Comparison of ENCODE assay signal across 34 cellular contexts in the genomic region with DNA sequence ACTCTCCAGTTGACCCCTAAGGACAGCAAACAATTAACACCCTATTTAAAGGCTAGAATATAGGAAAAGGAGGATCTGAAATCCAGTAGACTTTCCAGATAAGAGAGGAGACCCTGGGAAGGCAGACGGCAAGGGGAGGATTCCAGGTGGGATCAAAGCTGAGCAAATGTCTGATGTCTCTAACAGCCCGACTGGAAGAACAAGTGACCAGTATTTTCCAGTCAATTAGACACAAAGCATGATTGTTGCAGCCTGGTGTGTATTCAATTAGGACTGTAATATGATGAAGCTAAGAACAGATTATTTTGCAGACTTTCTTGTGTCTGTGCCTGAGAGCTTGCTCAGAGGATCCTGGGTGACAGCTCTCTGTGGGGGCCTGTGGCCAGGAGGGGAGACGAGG.
DNase-seq lines count a peak whose midpoint lies in the region; ATAC-seq, FAIRE-seq and TF ChIP-seq lines count a peak whose summit lies in the region.
"Had no signal": no experiment of that assay in that cellular context is flagged by ENCODE, and none has a peak within 500 bp of the region (broad histone marks: within the 10 kb centered on the region; RNA-seq: fewer than 3 reads in every experiment).

No MANE protein-coding gene starts in this region.

- H3K36me3 ChIP-seq in HepG2 (replicated peaks in 1 of 2; ENCODE audit: control insufficient read depth in 1 of 2, insufficient read depth in 2 of 2, low read length in 2 of 2) (no peaks in the 10 kb centered on the region), right lobe of liver (no peaks in the 10 kb centered on the region), PC-3 (ENCODE audit: low read depth, low read length) (no peaks in the 10 kb centered on the region)
- no peaks in the 10 kb centered on the region for H3K36me3 ChIP-seq in CD4-positive, alpha-beta memory T cell (ENCODE audit: insufficient read depth, low read length)
- H3K36me3 ChIP-seq: breast epithelium, heart right ventricle, lower lobe of right lung, uterus had no signal

- POLR2A ChIA-PET in HepG2 (lab: Yijun Ruan, JAX) (no interaction called here), PC-3 (lab: Charles Lee; ENCODE audit: unreplicated experiment) (no interaction called here)
- POLR2A ChIA-PET in CD4-positive, alpha-beta memory T cell (lab: Charles Lee; ENCODE audit: partially characterized antibody), result no interaction called here
- POLR2A ChIA-PET in naive thymus-derived CD8-positive, alpha-beta T cell (lab: Charles Lee), result no interaction called here

- H3K79me2 ChIP-seq in HepG2 (ENCODE audit: insufficient read depth, low read length), result no peaks in the 10 kb centered on the region
- H3K79me2 ChIP-seq in PC-3 (ENCODE audit: low read length), result no peaks in the 10 kb centered on the region
- H3K79me2 ChIP-seq: parathyroid adenoma had no signal

- H3K4me1 ChIP-seq in HepG2 (ENCODE audit: insufficient read depth, low read length) (no peaks in the 10 kb centered on the region), right lobe of liver (no peaks in the 10 kb centered on the region), PC-3 (ENCODE audit: insufficient read depth, low read length) (peaks cover 5% of the 10 kb centered on the region; the same call in 1 of the 2 replicates)
- H3K4me1 ChIP-seq in CD4-positive, alpha-beta memory T cell (ENCODE audit: insufficient read depth, low read length), result no peaks in the 10 kb centered on the region
- H3K4me1 ChIP-seq: breast epithelium, heart right ventricle, lower lobe of right lung, parathyroid adenoma, uterus had no signal

- H3K9me2 ChIP-seq in PC-3 (replicated peaks; ENCODE audit: low read length), result no peaks in the 10 kb centered on the region

- H3K9me3 ChIP-seq in HepG2 (ENCODE audit: low read length) (no peaks in the 10 kb centered on the region), right lobe of liver (no peaks in the 10 kb centered on the region), PC-3 (ENCODE audit: low read length) (no peaks in the 10 kb centered on the region)
- H3K9me3 ChIP-seq in CD4-positive, alpha-beta memory T cell (ENCODE audit: control insufficient read depth in 1 of 2, low read length in 2 of 2), result no peaks in the 10 kb centered on the region
- H3K9me3 ChIP-seq: breast epithelium, lower lobe of right lung, mucosa of descending colon, uterus had no signal

- WGBS in HepG2 (ENCODE audit: low lambda C conversion rate), result 0% methylated on average over 3 of the region's 3 CpGs
- WGBS in right lobe of liver (ENCODE audit: insufficient coverage, low coverage, low lambda C conversion rate, missing lambda C conversion rate), result 71% methylated on average over 1 of the region's 3 CpGs

- ATAC-seq in HepG2 (no peak; the same call in 1 of the 3 replicates), right lobe of liver (no peak), PC-3 (no peak), GM18907 (IDR thresholded peaks at IDR 0.05; ENCODE audit: unreplicated experiment) (no peak)
- no peak for ATAC-seq in naive thymus-derived CD8-positive, alpha-beta T cell
- ATAC-seq: heart right ventricle; lower lobe of right lung; mucosa of descending colon; right cardiac atrium; stimulated activated naive CD8-positive, alpha-beta T cell treated with anti-CD3 and anti-CD28 coated beads, Interleukin-15, amount 100 ng/mL, for 72 hours had no signal

- no peak for TF ChIP-seq EP300 in HepG2 (IDR thresholded peaks at IDR 0.05; ENCODE audit: low read depth in 2 of 2, low read length in 2 of 2)
- no peak for TF ChIP-seq EP300 in HepG2 (CRISPR knock-in tag; IDR thresholded peaks at IDR 0.05; ENCODE audit: borderline replicate concordance)

- H4K20me1 ChIP-seq in HepG2 (ENCODE audit: insufficient read depth, low read length) (no peaks in the 10 kb centered on the region), PC-3 (ENCODE audit: low read length) (no peaks in the 10 kb centered on the region)

- peak overlapping the region; percentile 34 for H3K4me2 ChIP-seq in HepG2 (ENCODE audit: low read depth, low read length)
- peak overlapping the region; percentile 64 for H3K4me2 ChIP-seq in PC-3 (ENCODE audit: low read length)

- no peak overlapping the region for H3K27ac Mint-ChIP-seq in CD4-positive, alpha-beta memory T cell
- no peak overlapping the region for H3K27ac Mint-ChIP-seq in naive thymus-derived CD8-positive, alpha-beta T cell
- H3K27ac Mint-ChIP-seq: activated T-helper 2 cell treated with anti-CD3 and anti-CD28 coated beads, Interferon-gamma antibody, Interleukin-2, Interleukin-4, amounts not matched to agents 10 μg/mL and 5 μg/mL and 100 μg/mL, durations not matched to agents 14 hours and 24 hours and 36 hours; CD4-positive, CD25-positive, alpha-beta regulatory T cell; stimulated activated naive CD8-positive, alpha-beta T cell treated with anti-CD3 and anti-CD28 coated beads, Interleukin-15, amount 100 ng/mL, for 72 hours had no signal

- in situ Hi-C loops in HepG2 (cut with HindIII; ENCODE audit: extremely low pct_ligation_motif_present, low pct_unique_long_range_greater_than_20kb), result no loop called here

- H3K4me3 ChIP-seq in HepG2 (replicated peaks in 1 of 3; ENCODE audit: insufficient read depth in 1 of 3, low read depth in 2 of 3, low read length in 3 of 3) (0 out of 6 replicates have a peak overlapping the region, but pooled peaks of 2 of the 3 experiments have one; percentile 6 to 14), right lobe of liver (no peak overlapping the region), PC-3 (ENCODE audit: low read length) (peak overlapping the region; percentile 45; the same call in 1 of the 2 replicates)
- no peak overlapping the region for H3K4me3 ChIP-seq in CD4-positive, alpha-beta memory T cell (ENCODE audit: low read length in 2 of 2)
- H3K4me3 ChIP-seq: breast epithelium, heart right ventricle, lower lobe of right lung, mucosa of descending colon, uterus had no signal

- intact Hi-C loops in HepG2 (cut with micrococcal nuclease; ENCODE audit: unreplicated experiment), result loop anchor here (10.0 kb wide), 1 partner anchor 979 kb away; a partner anchor contains a TSS
- intact Hi-C loops in right lobe of liver (cut with DNase I), result no loop called here
- intact Hi-C loops in PC-3 (cut with micrococcal nuclease), result no loop called here
- intact Hi-C loops in CD4-positive, alpha-beta memory T cell (cut with micrococcal nuclease), result no loop called here

- H3K9me3 Mint-ChIP-seq in CD4-positive, alpha-beta memory T cell, result peaks cover 0 to 2% (median 0%) of the 10 kb centered on the region in 8 donors
- peaks cover 0 to 16% (median 2%) of the 10 kb centered on the region in 9 donors for H3K9me3 Mint-ChIP-seq in naive thymus-derived CD8-positive, alpha-beta T cell
- H3K9me3 Mint-ChIP-seq: activated T-helper 2 cell treated with anti-CD3 and anti-CD28 coated beads, Interferon-gamma antibody, Interleukin-2, Interleukin-4, amounts not matched to agents 10 μg/mL and 5 μg/mL and 100 μg/mL, durations not matched to agents 14 hours and 24 hours and 36 hours; stimulated activated naive CD8-positive, alpha-beta T cell treated with anti-CD3 and anti-CD28 coated beads, Interleukin-15, amount 100 ng/mL, for 72 hours had no signal

- no peaks in the 10 kb centered on the region for H3F3A ChIP-seq in PC-3 (ENCODE audit: low read length, unreplicated experiment)

- H3K4me3 Mint-ChIP-seq in CD4-positive, alpha-beta memory T cell, result no peak overlapping the region
- no peak overlapping the region for H3K4me3 Mint-ChIP-seq in naive thymus-derived CD8-positive, alpha-beta T cell
- H3K4me3 Mint-ChIP-seq: CD4-positive, CD25-positive, alpha-beta regulatory T cell; neural crest cell; stimulated activated naive CD8-positive, alpha-beta T cell treated with anti-CD3 and anti-CD28 coated beads, Interleukin-15, amount 100 ng/mL, for 72 hours had no signal

- H3K27me3 Mint-ChIP-seq in CD4-positive, alpha-beta memory T cell, result peaks cover 0 to 2% of the 10 kb centered on the region in 2 donors
- H3K27me3 Mint-ChIP-seq in naive thymus-derived CD8-positive, alpha-beta T cell, result no peaks in the 10 kb centered on the region
- H3K27me3 Mint-ChIP-seq: CD4-positive, CD25-positive, alpha-beta regulatory T cell; stimulated activated naive CD8-positive, alpha-beta T cell treated with anti-CD3 and anti-CD28 coated beads, Interleukin-15, amount 100 ng/mL, for 72 hours had no signal

- no peak for TF ChIP-seq RAD21 in HepG2 (CRISPR knock-in tag; IDR thresholded peaks at IDR 0.05)

- H3K36me3 Mint-ChIP-seq in CD4-positive, alpha-beta memory T cell, result no peaks in the 10 kb centered on the region
- H3K36me3 Mint-ChIP-seq in naive thymus-derived CD8-positive, alpha-beta T cell, result peaks cover 2 to 10% (median 6%) of the 10 kb centered on the region in 3 donors
- H3K36me3 Mint-ChIP-seq: CD4-positive, CD25-positive, alpha-beta regulatory T cell had no signal

- FAIRE-seq in HepG2 (lab: Jason Lieb, UNC), result no peak
- FAIRE-seq: A204.1, frontal cortex had no signal

- TF ChIP-seq POLR2A in HepG2 (IDR thresholded peaks at IDR 0.05; ENCODE audit: insufficient read depth in 1 of 2, low read depth in 2 of 2, low read length in 2 of 2), result no peak
- TF ChIP-seq POLR2A in right lobe of liver (IDR thresholded peaks at IDR 0.05), result no peak

- H3K27ac ChIP-seq in HepG2 (ENCODE audit: extremely low read length, insufficient read depth, low read length) (no peak overlapping the region), right lobe of liver (no peak overlapping the region), PC-3 (ENCODE audit: low read length) (no peak overlapping the region)
- no peak overlapping the region for H3K27ac ChIP-seq in CD4-positive, alpha-beta memory T cell (ENCODE audit: low read depth, low read length)
- H3K27ac ChIP-seq: breast epithelium, heart right ventricle, HL-60, lower lobe of right lung, parathyroid adenoma, uterus, VCaP had no signal

- no TSS peak for BruUV-seq in HepG2 (replicated peaks; lab: Mats Ljungman, UMichigan)
- no TSS peak for BruUV-seq in PC-3 (replicated peaks; lab: Mats Ljungman, UMichigan)

- no peak overlapping the region for H3K9ac ChIP-seq in HepG2 (ENCODE audit: insufficient read depth, low read depth, low read length)
- no peak overlapping the region for H3K9ac ChIP-seq in PC-3 (ENCODE audit: low read length)
- H3K9ac ChIP-seq: parathyroid adenoma had no signal

- DNase-seq in HepG2 (ENCODE audit: low spot score), result no peak
- DNase-seq in right lobe of liver, result no peak
- no peak for DNase-seq in PC-3
- DNase-seq in islet precursor cell, result peak; percentile 65
- no peak for DNase-seq in CD4-positive, alpha-beta memory T cell
- no peak for DNase-seq in naive thymus-derived CD8-positive, alpha-beta T cell
- no peak for DNase-seq in RPMI8226
- DNase-seq: activated CD4-positive, alpha-beta T cell treated with anti-CD3 and anti-CD28 coated beads for 4 hours; activated naive CD4-positive, alpha-beta T cell treated with anti-CD3 and anti-CD28 coated beads, Interleukin-2, amount 50 U/mL, for 16 hours; activated T-cell treated with anti-CD3 and anti-CD28 coated beads for 4 hours; amygdala; CD4-positive, CD25-positive, alpha-beta regulatory T cell; HCEC 1CT; heart right ventricle; KG1; lower lobe of right lung; mucosa of descending colon; NCI-H2107; NCI-H510A; right cardiac atrium; stimulated activated CD4-positive, alpha-beta T cell treated with anti-CD3 and anti-CD28 coated beads, Interleukin-12 subunit alpha, Interleukin-12 subunit beta, amount 100 ng/mL, for 4 hours; stimulated activated CD4-positive, alpha-beta T cell treated with anti-CD3 and anti-CD28 coated beads, Interleukin-2, amount 100 ng/mL, for 48 hours; stimulated activated naive CD8-positive, alpha-beta T cell treated with anti-CD3 and anti-CD28 coated beads, Interleukin-15, amount 100 ng/mL, for 72 hours; T1000; uterus had no signal

- H2AFZ ChIP-seq in HepG2 (ENCODE audit: low read length), result no peak overlapping the region
- peak overlapping the region; percentile 44; the same call in 1 of the 2 replicates for H2AFZ ChIP-seq in PC-3 (ENCODE audit: low read length)
- H2AFZ ChIP-seq: parathyroid adenoma had no signal

- no peaks in the 10 kb centered on the region for H3K4me1 Mint-ChIP-seq in CD4-positive, alpha-beta memory T cell
- H3K4me1 Mint-ChIP-seq in naive thymus-derived CD8-positive, alpha-beta T cell, result no peaks in the 10 kb centered on the region
- H3K4me1 Mint-ChIP-seq: CD4-positive, CD25-positive, alpha-beta regulatory T cell had no signal

- H3K27me3 ChIP-seq in HepG2 (ENCODE audit: control insufficient read depth in 1 of 2, insufficient read depth in 2 of 2, low read length in 2 of 2) (no peaks in the 10 kb centered on the region), right lobe of liver (no peaks in the 10 kb centered on the region), PC-3 (ENCODE audit: low read length) (0 out of 2 replicates have a peak, but pooled peaks cover 2% of the 10 kb centered on the region)
- no peaks in the 10 kb centered on the region for H3K27me3 ChIP-seq in CD4-positive, alpha-beta memory T cell (ENCODE audit: insufficient read depth, low read length)
- H3K27me3 ChIP-seq: breast epithelium, heart right ventricle, uterus had no signal

- TF ChIP-seq CTCF in HepG2 (CRISPR knock-in tag; IDR thresholded peaks at IDR 0.05) (no peak), right lobe of liver (IDR thresholded peaks at IDR 0.05) (no peak), PC-3 (conservative IDR thresholded peaks at IDR 0.05; ENCODE audit: low read depth, low read length) (no peak)

- CTCF ChIA-PET in HepG2 (lab: Yijun Ruan, JAX; ENCODE audit: low intra/inter-chr PET ratio, low total read pairs) (no interaction called here), PC-3 (lab: Charles Lee) (no interaction called here)
- CTCF ChIA-PET in CD4-positive, alpha-beta memory T cell (lab: Charles Lee; ENCODE audit: partially characterized antibody), result no interaction called here

Comparison
In these comparisons a context has a peak if more than half of its experiments do, and no peak if none do; other contexts are left out.
1. H3K4me3 ChIP-seq: peak in HepG2 (2 of 3) and PC-3 (single experiment); none in right lobe of liver (0 of 3) and CD4-positive, alpha-beta memory T cell (0 of 2).